ENCODE assay signal across 19 cellular contexts in the genomic region with DNA sequence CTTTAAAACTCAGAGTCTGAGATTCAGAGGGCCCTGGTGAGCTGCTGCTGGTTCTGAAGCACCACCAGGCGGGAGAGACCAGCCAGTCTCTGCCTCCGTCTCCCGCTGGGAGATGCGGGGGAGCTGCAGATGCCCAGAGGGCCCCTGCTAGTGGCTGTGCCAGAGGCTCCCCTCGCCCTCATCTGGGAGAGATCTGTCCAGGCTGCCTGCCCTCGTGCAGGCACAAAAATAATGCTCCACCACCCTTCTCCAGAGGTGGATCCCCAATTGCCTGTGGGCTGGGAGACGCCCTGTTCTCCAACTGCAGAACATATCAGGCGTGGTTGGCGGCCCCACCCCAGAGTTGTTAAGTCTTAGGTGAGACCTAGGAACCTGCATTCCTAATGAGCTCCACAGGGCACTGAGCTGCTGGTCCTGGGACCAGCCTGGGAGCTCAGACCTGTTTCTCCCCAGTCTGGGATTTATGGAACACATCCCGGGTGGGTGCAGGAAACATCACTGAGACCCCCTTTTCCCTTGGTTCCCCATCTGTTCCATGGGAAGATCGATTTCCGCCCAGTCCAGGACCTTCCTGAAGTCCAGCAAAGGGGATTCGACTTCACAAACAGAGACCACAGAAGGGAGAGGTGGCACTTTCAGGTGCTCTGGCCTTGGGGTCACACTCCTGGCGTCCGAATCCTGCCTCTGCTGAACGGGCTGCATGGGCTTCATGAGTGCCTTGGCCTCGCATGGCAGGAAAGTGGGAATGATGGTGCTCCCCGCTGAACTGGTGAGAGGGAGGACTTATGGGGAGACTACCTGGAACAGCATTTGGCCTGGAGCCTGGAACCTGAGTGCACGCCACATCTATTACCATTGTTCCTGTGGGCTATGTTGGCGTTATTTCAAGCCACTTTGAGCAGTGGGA.
"Had no signal": no experiment of that assay in that cellular context is flagged by ENCODE, and none has a peak within 500 bp of the region (broad histone marks: within the 10 kb centered on the region; RNA-seq: fewer than 3 reads in every experiment).

No MANE protein-coding gene starts in this region.

- ATAC-seq: gastroesophageal sphincter; left lung; stimulated activated naive B cell treated with anti-CD40 and anti-IgM and Interleukin-4, amounts not matched to agents 10 μg/mL and 1 μg/mL and 100 μg/mL, for 72 hours; stimulated activated naive CD8-positive, alpha-beta T cell treated with anti-CD3 and anti-CD28 coated beads, Interleukin-15, amount 100 ng/mL, for 72 hours had no signal

- H3K27me3 ChIP-seq: colonic mucosa, transverse colon had no signal

- H3K4me1 ChIP-seq: colonic mucosa, esophagus squamous epithelium, gastroesophageal sphincter, left lung, transverse colon had no signal

- H3K27ac ChIP-seq: colonic mucosa, esophagus squamous epithelium, gastroesophageal sphincter, left lung, thoracic aorta, transverse colon had no signal

- H3K4me3 ChIP-seq: colonic mucosa, esophagus squamous epithelium, gastroesophageal sphincter, left lung, lung, thoracic aorta, transverse colon had no signal

- H3K36me3 ChIP-seq: colonic mucosa, esophagus squamous epithelium, gastroesophageal sphincter, left lung, thoracic aorta, transverse colon had no signal

- H3K9me3 ChIP-seq: colonic mucosa, esophagus squamous epithelium, gastroesophageal sphincter, thoracic aorta, transverse colon had no signal

- DNase-seq: cerebellar nuclear complex; colonic mucosa; dermis blood vessel endothelial cell; esophagus squamous epithelium; foreskin fibroblast; glutamatergic neuron; left lung; mesenchymal stem cell; naive B cell; occipital lobe; stimulated activated CD4-positive, alpha-beta T cell treated with anti-CD3 and anti-CD28 coated beads, Interleukin-15, amount 100 ng/mL, for 24 hours; stimulated activated CD4-positive, alpha-beta T cell treated with anti-CD3 and anti-CD28 coated beads, Interleukin-1b, Interleukin-23, amount 100 ng/mL, for 48 hours; stimulated activated CD4-positive, alpha-beta T cell treated with anti-CD3 and anti-CD28 coated beads, Interleukin-4, amount 100 ng/mL, for 4 hours; stimulated activated naive B cell treated with anti-CD40 and anti-IgM and Interleukin-4, amounts not matched to agents 10 μg/mL and 1 μg/mL and 100 μg/mL, for 72 hours; stimulated activated naive CD8-positive, alpha-beta T cell treated with anti-CD3 and anti-CD28 coated beads, Interleukin-15, amount 100 ng/mL, for 72 hours; transverse colon had no signal
